ENCODE assay signal across 1 cellular context in genomic region chr17:50459081-50459676, GRCh38.
A peak's percentile ranks its signal among the peaks of the same experiment; 100 is the strongest.
TF ChIP-seq lines count a peak whose summit lies in the region.

No MANE protein-coding gene starts in this region.

TF ChIP-seq in HepG2, 621 proteins besides CTCF, POLR2A, EP300 and RAD21 (continued from another document and continues in another):
- TF ChIP-seq ZNF318 (CRISPR knock-in tag; IDR thresholded peaks at IDR 0.05) (no peak), ZNF263 (CRISPR knock-in tag; IDR thresholded peaks at IDR 0.05) (peak; percentile 90), HNRNPK (IDR thresholded peaks at IDR 0.05; ENCODE audit: low read depth, low read length, poor library complexity, severe bottlenecking) (no peak), ZMYM2 (CRISPR knock-in tag; IDR thresholded peaks at IDR 0.05) (no peak), HDAC6 (IDR thresholded peaks at IDR 0.05; ENCODE audit: low read depth, low read length) (no peak), WIZ (CRISPR knock-in tag; IDR thresholded peaks at IDR 0.05) (no peak), HOXA3 (CRISPR knock-in tag; IDR thresholded peaks at IDR 0.05) (peak; percentile 76), ZNF569 (CRISPR knock-in tag; IDR thresholded peaks at IDR 0.05; ENCODE audit: borderline replicate concordance) (no peak), JARID2 (CRISPR knock-in tag; IDR thresholded peaks at IDR 0.05; ENCODE audit: insufficient replicate concordance) (no peak), ZNF484 (CRISPR knock-in tag; IDR thresholded peaks at IDR 0.05; ENCODE audit: borderline replicate concordance, low read depth) (no peak), ZBTB44 (CRISPR knock-in tag; IDR thresholded peaks at IDR 0.05) (no peak), ZNF234 (CRISPR knock-in tag; conservative IDR thresholded peaks at IDR 0.05) (no peak), MEIS1 (CRISPR knock-in tag; IDR thresholded peaks at IDR 0.05; ENCODE audit: borderline replicate concordance) (no peak; the same call in 1 of the 2 replicates), ZNF138 (CRISPR knock-in tag; IDR thresholded peaks at IDR 0.05; ENCODE audit: low read depth) (0 out of 2 replicates have a peak, but pooled peaks have one; percentile 78), ZNF782 (CRISPR knock-in tag; IDR thresholded peaks at IDR 0.05; ENCODE audit: borderline replicate concordance) (no peak), HMG20A (CRISPR knock-in tag; IDR thresholded peaks at IDR 0.05; ENCODE audit: borderline replicate concordance) (0 out of 2 replicates have a peak, but pooled peaks have one; percentile 71), GABPA (IDR thresholded peaks at IDR 0.05; ENCODE audit: low read depth, low read length) (no peak), GABPA (CRISPR knock-in tag; IDR thresholded peaks at IDR 0.05; ENCODE audit: low read depth) (peak; percentile 10; the same call in 1 of the 2 replicates), ZFP36L1 (CRISPR knock-in tag; IDR thresholded peaks at IDR 0.05) (peak; percentile 72; the same call in 1 of the 2 replicates), KIAA2018 (CRISPR knock-in tag; IDR thresholded peaks at IDR 0.05; ENCODE audit: borderline replicate concordance) (no peak), ZHX1 (CRISPR knock-in tag; IDR thresholded peaks at IDR 0.05; ENCODE audit: low read depth) (peak; percentile 81), AFF4 (CRISPR knock-in tag; IDR thresholded peaks at IDR 0.05) (no peak), TIGD3 (CRISPR knock-in tag; IDR thresholded peaks at IDR 0.05; ENCODE audit: borderline replicate concordance) (no peak), NCOA2 (CRISPR knock-in tag; IDR thresholded peaks at IDR 0.05) (0 out of 2 replicates have a peak, but pooled peaks have one; percentile 17), ZKSCAN1 (IDR thresholded peaks at IDR 0.05; ENCODE audit: low read length) (0 out of 2 replicates have a peak, but pooled peaks have one; percentile 43), ZNF296 (CRISPR knock-in tag; conservative IDR thresholded peaks at IDR 0.05) (no peak), ZNF670 (CRISPR knock-in tag; IDR thresholded peaks at IDR 0.05; ENCODE audit: borderline replicate concordance) (peak; percentile 97), FOSL2 (CRISPR knock-in tag; IDR thresholded peaks at IDR 0.05) (peak; percentile 99)
